Comparison of ENCODE assay signal across 20 cellular contexts in the genomic region with DNA sequence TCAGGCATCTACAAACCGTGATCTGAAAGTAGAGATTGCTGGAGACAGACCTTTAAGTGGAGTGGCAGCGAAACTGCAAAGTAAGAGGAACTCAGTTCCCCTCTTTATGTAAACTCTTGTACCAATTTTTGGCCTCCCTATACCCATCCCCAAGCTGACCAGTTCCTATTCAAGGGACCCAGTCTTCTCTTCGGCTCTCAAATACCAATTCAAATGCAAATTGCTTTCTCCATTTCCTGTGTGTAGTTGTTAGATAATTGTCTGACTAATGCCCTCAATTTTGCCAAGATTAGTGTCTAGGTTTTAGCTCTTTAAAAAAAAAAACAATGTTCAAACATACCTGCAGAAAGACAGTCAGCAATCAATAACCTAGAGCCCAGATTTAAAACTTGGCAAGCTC.
"Had no signal": no experiment of that assay in that cellular context is flagged by ENCODE, and none has a peak within 500 bp of the region (broad histone marks: within the 10 kb centered on the region; RNA-seq: fewer than 3 reads in every experiment).

No MANE protein-coding gene starts in this region.

- H3K4me1 Mint-ChIP-seq: naive B cell had no signal

- H3K4me3 ChIP-seq: coronary artery, left ventricle myocardium inferior, ovary, psoas muscle, tibial artery had no signal

- H3K27me3 Mint-ChIP-seq: activated T-cell treated with anti-CD3 and anti-CD28 coated beads, Interleukin-2, amount 50 U/mL, for 24 hours had no signal

- H3K27ac ChIP-seq: coronary artery, left ventricle myocardium inferior, ovary, psoas muscle, tibial artery had no signal

- H3K9me3 Mint-ChIP-seq: activated CD8-positive, alpha-beta T cell treated with anti-CD3 and anti-CD28 coated beads for 36 hours; activated T-cell treated with anti-CD3 and anti-CD28 coated beads, Interleukin-2, amount 50 U/mL, for 24 hours; activated T-helper 2 cell treated with anti-CD3 and anti-CD28 coated beads, Interferon-gamma antibody, Interleukin-2, Interleukin-4, amounts not matched to agents 10 μg/mL and 5 μg/mL and 100 μg/mL, durations not matched to agents 14 hours and 24 hours and 36 hours had no signal

- H3K36me3 Mint-ChIP-seq: naive B cell had no signal

- H3K27ac Mint-ChIP-seq: activated CD8-positive, alpha-beta T cell treated with anti-CD3 and anti-CD28 coated beads for 36 hours; activated T-cell treated with anti-CD3 and anti-CD28 coated beads, Interleukin-2, amount 50 U/mL, for 24 hours; activated T-helper 2 cell treated with anti-CD3 and anti-CD28 coated beads, Interferon-gamma antibody, Interleukin-2, Interleukin-4, amounts not matched to agents 10 μg/mL and 5 μg/mL and 100 μg/mL, durations not matched to agents 14 hours and 24 hours and 36 hours; naive B cell had no signal

- H3K36me3 ChIP-seq: left ventricle myocardium inferior, ovary, tibial artery had no signal

- H3K4me3 Mint-ChIP-seq: activated CD8-positive, alpha-beta T cell treated with anti-CD3 and anti-CD28 coated beads for 36 hours; activated T-cell treated with anti-CD3 and anti-CD28 coated beads, Interleukin-2, amount 50 U/mL, for 24 hours; naive B cell had no signal

- FAIRE-seq: kidney had no signal

- H3K27me3 ChIP-seq: ovary, tibial artery had no signal

- ATAC-seq: activated CD8-positive, alpha-beta T cell treated with anti-CD3 and anti-CD28 coated beads for 36 hours; psoas muscle; right cardiac atrium; stimulated activated naive CD8-positive, alpha-beta T cell treated with anti-CD3 and anti-CD28 coated beads, Interleukin-15, Interleukin-2, amounts not matched to agents 100 U/mL and 50 U/mL, for 24 hours had no signal

- DNase-seq: activated CD4-positive, alpha-beta T cell treated with anti-CD3 and anti-CD28 coated beads for 48 hours; activated CD8-positive, alpha-beta T cell treated with anti-CD3 and anti-CD28 coated beads for 36 hours; activated naive CD4-positive, alpha-beta T cell treated with Interleukin-2 at 50 U/mL for 16 hours; activated T-cell treated with anti-CD3 and anti-CD28 coated beads, Interleukin-2, amount 50 U/mL, for 24 hours; erythroblast; foreskin melanocyte; glutamatergic neuron; hippocampal formation; kidney; left ventricle myocardium inferior; naive B cell; ovary; psoas muscle; right cardiac atrium; stimulated activated naive CD8-positive, alpha-beta T cell treated with anti-CD3 and anti-CD28 coated beads, Interleukin-15, Interleukin-2, amounts not matched to agents 100 U/mL and 50 U/mL, for 24 hours; substantia nigra; T-helper 2 cell; tibial artery had no signal

- H3K9me3 ChIP-seq: left ventricle myocardium inferior, ovary, psoas muscle, tibial artery had no signal

- H3K4me1 ChIP-seq: tibial artery had no signal
